14 cellular contexts compared by ENCODE assay signal in genomic region chr14:92549096-92549852, GRCh38. TPM values are rescaled to one million over a fixed set of nuclear protein-coding genes. Genes with fewer than 3 reads are reported as not detected.
A peak's percentile ranks its signal among the peaks of the same experiment; 100 is the strongest.
DNase-seq lines count a peak whose midpoint lies in the region; ATAC-seq and TF ChIP-seq lines count a peak whose summit lies in the region.
"Had no signal": no experiment of that assay in that cellular context is flagged by ENCODE, and none has a peak within 500 bp of the region (broad histone marks: within the 10 kb centered on the region; RNA-seq: fewer than 3 reads in every experiment).

No MANE protein-coding gene starts in this region.

- H3K4me1 ChIP-seq in duodenal mucosa (ENCODE audit: control insufficient read depth in 1 of 2, insufficient read depth in 2 of 2, low read length in 2 of 2): peaks cover 8 to 16% of the 10 kb centered on the region in 2 donors
- peaks cover 4% of the 10 kb centered on the region for H3K4me1 ChIP-seq in mucosa of descending colon (ENCODE audit: low read depth)
- H3K4me1 ChIP-seq in suprapubic skin: peaks cover 17% of the 10 kb centered on the region

- ATAC-seq in mucosa of descending colon (peak; percentile 8), HG03045 (IDR thresholded peaks at IDR 0.05; ENCODE audit: unreplicated experiment) (no peak)
- ATAC-seq: Panc1 had no signal

- H3K9me3 ChIP-seq in duodenal mucosa (ENCODE audit: control insufficient read depth in 1 of 2, low read length in 2 of 2) (no peaks in the 10 kb centered on the region), mucosa of descending colon (no peaks in the 10 kb centered on the region), suprapubic skin (no peaks in the 10 kb centered on the region)

- no peak for TF ChIP-seq CTCF in HL-60 (IDR thresholded peaks at IDR 0.05; ENCODE audit: insufficient read depth, low read length)
- no peak for TF ChIP-seq CTCF in mucosa of descending colon (IDR thresholded peaks at IDR 0.05)
- TF ChIP-seq CTCF in suprapubic skin (IDR thresholded peaks at IDR 0.05): no peak

- H3K9ac ChIP-seq in duodenal mucosa (ENCODE audit: low read depth in 1 of 2, low read length in 2 of 2): no peak overlapping the region

- WGBS in suprapubic skin: 86% methylated on average over 11 of the region's 17 CpGs

- DNase-seq in HL-60 (ENCODE audit: low read depth in 1 of 2, low spot score in 1 of 2): no peak
- DNase-seq in mucosa of descending colon: peak in 1 of 3 donors; percentile 40
- DNase-seq in suprapubic skin (ENCODE audit: low spot score in 2 of 2): no peak
- DNase-seq in DMS53 (lab: John Stamatoyannopoulos, UW): no peak
- no peak for DNase-seq in HT-29 (ENCODE audit: low spot score)
- no peak for DNase-seq in activated CD4-positive, alpha-beta T cell treated with anti-CD3 and anti-CD28 coated beads, Interleukin-2, amount 50 U/mL, for 48 hours
- DNase-seq: activated naive CD4-positive, alpha-beta T cell; CD4-positive, CD25-positive, alpha-beta regulatory T cell; cerebellar nuclear complex; NCI-H2171 treated with DMSO at 0.1 percent for 48 hours; stimulated activated CD8-positive, alpha-beta memory T cell treated with anti-CD3 and anti-CD28 coated beads, Interleukin-4, amount 100 ng/mL, for 48 hours had no signal

- intact Hi-C loops in mucosa of descending colon (cut with DNase I, micrococcal nuclease): no loop called here

- H3K27ac ChIP-seq in HL-60 (replicated peaks): peak overlapping the region; percentile 64
- peak overlapping the region; percentile 54 for H3K27ac ChIP-seq in duodenal mucosa (ENCODE audit: low read depth, low read length)
- H3K27ac ChIP-seq in suprapubic skin: peak overlapping the region; percentile 68

- TF ChIP-seq EP300 in suprapubic skin (IDR thresholded peaks at IDR 0.05): no peak

- no peak for TF ChIP-seq POLR2A in suprapubic skin (IDR thresholded peaks at IDR 0.05)

- no peak overlapping the region for H3K4me3 ChIP-seq in HL-60 (replicated peaks; ENCODE audit: insufficient read depth, low read length)
- no peak overlapping the region for H3K4me3 ChIP-seq in duodenal mucosa (ENCODE audit: low read depth in 1 of 2, low read length in 2 of 2)
- H3K4me3 ChIP-seq in mucosa of descending colon: no peak overlapping the region
- no peak overlapping the region for H3K4me3 ChIP-seq in suprapubic skin

- H3K36me3 ChIP-seq in duodenal mucosa (ENCODE audit: control insufficient read depth in 1 of 2, insufficient read depth in 2 of 2, low read length in 2 of 2) (no peaks in the 10 kb centered on the region), mucosa of descending colon (ENCODE audit: low read depth) (no peaks in the 10 kb centered on the region), suprapubic skin (no peaks in the 10 kb centered on the region)

- no peaks in the 10 kb centered on the region for H3K27me3 ChIP-seq in HL-60 (ENCODE audit: insufficient read depth, poor library complexity, severe bottlenecking)
- no peaks in the 10 kb centered on the region for H3K27me3 ChIP-seq in duodenal mucosa (ENCODE audit: control insufficient read depth in 1 of 2, insufficient read depth in 2 of 2, low read length in 2 of 2)
- no peaks in the 10 kb centered on the region for H3K27me3 ChIP-seq in suprapubic skin

RNA-seq across cellular contexts. Expression of gene RIN3, which starts 35.7 kb away (rescaled TPM):
- total RNA-seq in mucosa of descending colon (10 to 100 TPM; 26.2 to 51.0 (median 32.9) TPM), suprapubic skin (10 to 100 TPM in 2 of 4 donors, 1 to 10 TPM in 2; 2.1 to 10.4 (median 7.2) TPM)
- not detected in 2 replicates for total RNA-seq in HT-29 (2014; rRNA removed; shearing (Covaris generic))
